22 cellular contexts compared by ENCODE assay signal in the genomic region with DNA sequence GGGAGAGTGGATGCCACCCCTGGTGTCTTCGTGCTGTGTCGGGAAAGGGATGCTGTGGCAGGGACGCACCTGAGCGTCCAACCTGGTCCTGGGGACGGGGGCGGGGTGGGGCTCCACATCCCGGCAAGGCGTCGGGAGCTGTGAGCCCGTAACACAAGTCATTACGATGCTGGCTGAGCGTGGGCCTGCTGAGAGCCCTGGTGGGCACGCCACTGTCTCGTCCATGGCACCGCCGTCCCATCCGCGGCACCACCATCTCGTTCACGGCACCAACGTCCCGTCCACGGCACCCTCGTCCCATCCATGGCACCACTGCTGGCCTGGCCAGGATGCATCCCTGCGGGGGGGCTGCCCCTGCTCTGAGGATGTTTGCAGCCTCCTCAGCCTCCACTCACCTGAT. TPM values are rescaled to one million over a fixed set of nuclear protein-coding genes. Genes with fewer than 3 reads are reported as not detected.
DNase-seq lines count a peak whose midpoint lies in the region; ATAC-seq, FAIRE-seq and TF ChIP-seq lines count a peak whose summit lies in the region.
"Had no signal": no experiment of that assay in that cellular context is flagged by ENCODE, and none has a peak within 500 bp of the region (broad histone marks: within the 10 kb centered on the region; RNA-seq: fewer than 3 reads in every experiment).

No MANE protein-coding gene starts in this region.

- ATAC-seq in IMR-90 (ENCODE audit: low read depth) (no peak), sciatic nerve (no peak)
- ATAC-seq: HCT116 had no signal

- intact Hi-C loops in IMR-90 (cut with micrococcal nuclease) (no loop called here), sciatic nerve (cut with DNase I) (no loop called here)

- H2AFZ ChIP-seq in IMR-90 (replicated peaks; ENCODE audit: low read length, poor library complexity) (peak overlapping the region; percentile 67), hepatocyte (no peak overlapping the region), mesenchymal stem cell (ENCODE audit: low read depth, low read length) (no peak overlapping the region)

- no peaks in the 10 kb centered on the region for H3K9me3 ChIP-seq in IMR-90 (ENCODE audit: control insufficient read depth, insufficient read depth, low read length)
- H3K9me3 ChIP-seq in hepatocyte (ENCODE audit: low read depth) = no peaks in the 10 kb centered on the region
- no peaks in the 10 kb centered on the region for H3K9me3 ChIP-seq in mesenchymal stem cell (ENCODE audit: control insufficient read depth, low read length)

- no peak overlapping the region for H4K91ac ChIP-seq in IMR-90 (ENCODE audit: insufficient read depth, low read depth, low read length)
- peak overlapping the region; percentile 27 for H4K91ac ChIP-seq in mesenchymal stem cell (ENCODE audit: low read length)

- H3K23ac ChIP-seq in IMR-90 (ENCODE audit: low read depth, low read length) (no peak overlapping the region), mesenchymal stem cell (ENCODE audit: low read length in 2 of 2) (no peak overlapping the region)

- H3K79me1 ChIP-seq in IMR-90 (ENCODE audit: low read depth in 1 of 2, low read length in 2 of 2) = no peaks in the 10 kb centered on the region
- H3K79me1 ChIP-seq in mesenchymal stem cell (replicated peaks; ENCODE audit: low read length, poor library complexity, severe bottlenecking) = no peaks in the 10 kb centered on the region

- H3K4me3 ChIP-seq in IMR-90 (ENCODE audit: insufficient read depth, low read depth, low read length) = no peak overlapping the region
- no peak overlapping the region for H3K4me3 ChIP-seq in hepatocyte
- no peak overlapping the region for H3K4me3 ChIP-seq in mesenchymal stem cell (ENCODE audit: insufficient read depth in 1 of 2, low read depth in 1 of 2, low read length in 2 of 2)

- no peak overlapping the region for H2BK20ac ChIP-seq in IMR-90 (ENCODE audit: low read depth, low read length)

- H2BK5ac ChIP-seq in IMR-90 (ENCODE audit: low read depth, low read length, poor library complexity, severe bottlenecking) (no peak overlapping the region), mesenchymal stem cell (ENCODE audit: low read depth, low read length, poor library complexity, severe bottlenecking) (no peak overlapping the region)

- no peaks in the 10 kb centered on the region for H3K4me1 Mint-ChIP-seq in osteocyte (ENCODE audit: unreplicated experiment)
- H3K4me1 Mint-ChIP-seq: CD14-positive monocyte had no signal

- H3K14ac ChIP-seq in IMR-90 (replicated peaks; ENCODE audit: low read depth, low read length) = no peak overlapping the region
- H3K14ac ChIP-seq in mesenchymal stem cell (ENCODE audit: low read length in 2 of 2) = no peak overlapping the region

- CTCF ChIA-PET in IMR-90 (lab: Yijun Ruan, JAX) = no interaction called here

- H4K8ac ChIP-seq in IMR-90 (ENCODE audit: low read depth in 2 of 2, low read length in 2 of 2) (no peak overlapping the region), mesenchymal stem cell (ENCODE audit: low read length) (no peak overlapping the region)

- H3K56ac ChIP-seq in IMR-90 (ENCODE audit: extremely low read depth, insufficient read depth, low read length) = no peak overlapping the region

- no peaks in the 10 kb centered on the region for H3K36me3 Mint-ChIP-seq in osteocyte (ENCODE audit: unreplicated experiment)
- H3K36me3 Mint-ChIP-seq: CD14-positive monocyte; CD8-positive, alpha-beta memory T cell had no signal

- H3K4me2 ChIP-seq in IMR-90 (ENCODE audit: low read depth, low read length) = no peak overlapping the region
- H3K4me2 ChIP-seq in hepatocyte = no peak overlapping the region
- H3K4me2 ChIP-seq in mesenchymal stem cell (ENCODE audit: low read length, poor library complexity, severe bottlenecking) = no peak overlapping the region

- H3K9me3 Mint-ChIP-seq in osteocyte (ENCODE audit: unreplicated experiment) = no peaks in the 10 kb centered on the region
- H3K9me3 Mint-ChIP-seq: CD4-positive, alpha-beta T cell; CD8-positive, alpha-beta memory T cell had no signal

- H3K27ac ChIP-seq in IMR-90 (ENCODE audit: insufficient read depth, low read length) (no peak overlapping the region), hepatocyte (peak overlapping the region; percentile 67), mesenchymal stem cell (ENCODE audit: low read length, poor library complexity, severe bottlenecking) (no peak overlapping the region)

- no peak overlapping the region for H3K9ac ChIP-seq in IMR-90 (ENCODE audit: low read depth, low read length)
- no peak overlapping the region for H3K9ac ChIP-seq in mesenchymal stem cell (ENCODE audit: low read length)

- H2BK120ac ChIP-seq in IMR-90 (ENCODE audit: low read depth, low read length) (no peak overlapping the region), mesenchymal stem cell (ENCODE audit: low read depth, low read length) (no peak overlapping the region)

- TF ChIP-seq CTCF in IMR-90 (conservative IDR thresholded peaks at IDR 0.05; ENCODE audit: low read depth, low read length) (no peak), hepatocyte (IDR thresholded peaks at IDR 0.05; ENCODE audit: poor library complexity) (no peak), osteocyte (IDR thresholded peaks at IDR 0.05) (no peak)

- dilution Hi-C loops in IMR-90 (cut with HindIII; ENCODE audit: low sequenced_read_pairs, unreplicated experiment) = no loop called here

- H4K20me1 ChIP-seq in IMR-90 (ENCODE audit: insufficient read depth, low read length) (no peaks in the 10 kb centered on the region), hepatocyte (ENCODE audit: insufficient read depth, poor library complexity, severe bottlenecking) (no peaks in the 10 kb centered on the region)

- H2AK5ac ChIP-seq in IMR-90 (ENCODE audit: low read depth, low read length) (no peak overlapping the region), mesenchymal stem cell (ENCODE audit: low read length, severe bottlenecking) (no peak overlapping the region)

- 93% methylated on average over 23 of the region's 25 CpGs; no CpG with 5 or more reads in 1 of the 2 experiments for WGBS in IMR-90 (ENCODE audit: extremely low coverage in 2 of 2, insufficient read length in 1 of 2), 2 experiments
- WGBS in hepatocyte (ENCODE audit: low lambda C conversion rate, missing lambda C conversion rate) = 90% methylated on average over 25 of the region's 25 CpGs
- WGBS in mesenchymal stem cell = 87% methylated on average over 25 of the region's 25 CpGs

- TF ChIP-seq POLR2A in IMR-90 (IDR thresholded peaks at IDR 0.05; ENCODE audit: low read depth, low read length) (no peak), H54 (IDR thresholded peaks at IDR 0.05; ENCODE audit: low read depth, low read length) (no peak)

- H2BK12ac ChIP-seq in mesenchymal stem cell (ENCODE audit: low read length in 2 of 2) = no peak overlapping the region

- no peak overlapping the region for H4K5ac ChIP-seq in IMR-90 (ENCODE audit: low read depth, low read length)

- H2BK15ac ChIP-seq in IMR-90 (ENCODE audit: low read depth, low read length) (no peak overlapping the region), mesenchymal stem cell (ENCODE audit: low read depth, poor library complexity, severe bottlenecking) (no peak overlapping the region)

- no peak overlapping the region for H3K18ac ChIP-seq in IMR-90 (ENCODE audit: low read depth, low read length)
- no peak overlapping the region for H3K18ac ChIP-seq in mesenchymal stem cell (ENCODE audit: low read depth in 1 of 2, low read length in 2 of 2)

- H3K27me3 ChIP-seq in IMR-90 (ENCODE audit: control insufficient read depth, insufficient read depth, low read length) (peaks cover 30% of the 10 kb centered on the region), hepatocyte (no peaks in the 10 kb centered on the region), mesenchymal stem cell (ENCODE audit: control insufficient read depth in 1 of 2, insufficient read depth in 1 of 2, low read length in 2 of 2) (peaks cover 0 to 62% of the 10 kb centered on the region in 2 experiments)

- DNase-seq in IMR-90 = no peak
- no peak for DNase-seq in hepatocyte (ENCODE audit: low spot score)
- no peak for DNase-seq in mesenchymal stem cell
- no peak for DNase-seq in activated CD8-positive, alpha-beta memory T cell treated with anti-CD3 and anti-CD28 coated beads, Interleukin-2, amount 50 U/mL, for 4 hours
- no peak for DNase-seq in sciatic nerve (ENCODE audit: low spot score)
- no peak for DNase-seq in osteocyte (ENCODE audit: extremely low spot score, unreplicated experiment)
- no peak for DNase-seq in H54 (ENCODE audit: insufficient read length, low spot score)
- DNase-seq: CD8-positive, alpha-beta memory T cell; DMS 273 treated with DMSO at 0.1 percent for 48 hours; EL; GDM1; GOT3; H9 had no signal

- H3K4me3 Mint-ChIP-seq in osteocyte (ENCODE audit: unreplicated experiment) = no peak overlapping the region
- H3K4me3 Mint-ChIP-seq: CD14-positive monocyte; CD4-positive, alpha-beta T cell; CD8-positive, alpha-beta memory T cell; H9 had no signal

- no peaks in the 10 kb centered on the region for H3K9me2 ChIP-seq in hepatocyte (replicated peaks; ENCODE audit: insufficient read depth)

- H3K36me3 ChIP-seq in IMR-90 (ENCODE audit: control insufficient read depth, insufficient read depth, low read length) (no peaks in the 10 kb centered on the region), hepatocyte (replicated peaks; ENCODE audit: insufficient read depth, low read depth) (no peaks in the 10 kb centered on the region), mesenchymal stem cell (ENCODE audit: control insufficient read depth in 1 of 2, insufficient read depth in 2 of 2, low read depth in 1 of 2, low read length in 2 of 2) (peaks cover 0 to 4% of the 10 kb centered on the region in 2 experiments)

- TF ChIP-seq RAD21 in IMR-90 (IDR thresholded peaks at IDR 0.05; ENCODE audit: low read length) = no peak

- FAIRE-seq in H54 (lab: Jason Lieb, UNC) = no peak
- FAIRE-seq: D721Med, GM12891, GM18507 had no signal

- H3K9me1 ChIP-seq in IMR-90 (ENCODE audit: insufficient read depth, low read length) = no peaks in the 10 kb centered on the region; the same call in 1 of the 2 replicates

- no TSS peak for BruUV-seq in IMR-90 (replicated peaks; lab: Mats Ljungman, UMichigan)

- H2AK9ac ChIP-seq in IMR-90 (replicated peaks; ENCODE audit: low read depth, low read length, poor library complexity) = no peak overlapping the region

- no peaks in the 10 kb centered on the region for H3K79me2 ChIP-seq in hepatocyte

- H3K4ac ChIP-seq in IMR-90 (ENCODE audit: low read depth, low read length) = no peak overlapping the region
- no peak overlapping the region for H3K4ac ChIP-seq in mesenchymal stem cell (ENCODE audit: low read depth in 1 of 2, low read length in 2 of 2)

- H3K27me3 Mint-ChIP-seq in osteocyte (ENCODE audit: unreplicated experiment) = peaks cover 4% of the 10 kb centered on the region

- POLR2A ChIA-PET in IMR-90 (lab: Charles Lee; ENCODE audit: unreplicated experiment) = no interaction called here

- H3K4me1 ChIP-seq in IMR-90 (ENCODE audit: control insufficient read depth, insufficient read depth, low read length) (peaks cover 4% of the 10 kb centered on the region; the same call in 1 of the 2 replicates), hepatocyte (ENCODE audit: insufficient read depth) (peaks cover 7% of the 10 kb centered on the region), mesenchymal stem cell (ENCODE audit: control insufficient read depth, insufficient read depth, low read depth, low read length) (peaks cover 10% of the 10 kb centered on the region)

- no peak overlapping the region for H3K27ac Mint-ChIP-seq in osteocyte (ENCODE audit: unreplicated experiment)
- H3K27ac Mint-ChIP-seq: CD14-positive monocyte; CD4-positive, alpha-beta T cell; CD8-positive, alpha-beta memory T cell had no signal

- in situ Hi-C loops in IMR-90 (cut with MboI; ENCODE audit: low sequenced_read_pairs) = loop anchor here (25.0 kb wide), 1 partner anchor 388 kb away; no protein-coding TSS in a partner anchor

RNA-seq across cellular contexts. Expression of gene GNG13, which starts 24.1 kb away (rescaled TPM):
- total RNA-seq in IMR-90 (2012; rRNA removed) (not detected in 2 replicates), hepatocyte (not detected in 2 replicates), sciatic nerve (not detected), osteocyte (not detected in 2 replicates)
- polyA plus RNA-seq in IMR-90 (2012; rRNA removed) (not detected in 2 replicates), hepatocyte (not detected in 2 replicates)
- polyA plus RNA-seq in IMR-90 (2012; cell fraction: cytosol; rRNA removed) = not detected in 2 replicates
- not detected in 2 replicates for polyA plus RNA-seq in IMR-90 (2012; cell fraction: nucleus; rRNA removed; ENCODE audit: low replicate concordance)
- polyA plus RNA-seq in mesenchymal stem cell (2013, experiment 1 of 2) = not detected
- polyA plus RNA-seq in mesenchymal stem cell (2013, experiment 2 of 2) = not detected
- total RNA-seq: A172; A673; CD4-positive, alpha-beta T cell; CD8-positive, alpha-beta memory T cell; H9 had no signal
- polyA plus RNA-seq: BJ; CD14-positive monocyte; CD8-positive, alpha-beta memory T cell had no signal

RNA-seq across cellular contexts. Expression of gene CHTF18, which starts 36.2 kb away (rescaled TPM):
- total RNA-seq in IMR-90 (2012; rRNA removed) (3.1 and 3.2 TPM in 2 replicates), hepatocyte (5.1 and 9.7 TPM in 2 replicates), sciatic nerve (18.9 TPM), osteocyte (19.3 and 25.4 TPM in 2 replicates)
- polyA plus RNA-seq in IMR-90 (2012; rRNA removed) (21.4 and 28.1 TPM in 2 replicates), hepatocyte (18.1 and 21.6 TPM in 2 replicates)
- 4.1 and 7.9 TPM in 2 replicates for polyA plus RNA-seq in IMR-90 (2012; cell fraction: cytosol; rRNA removed)
- 128 and 294 TPM in 2 replicates for polyA plus RNA-seq in IMR-90 (2012; cell fraction: nucleus; rRNA removed; ENCODE audit: low replicate concordance)
- polyA plus RNA-seq in mesenchymal stem cell (2013, experiment 1 of 2) = 6.2 TPM
- polyA plus RNA-seq in mesenchymal stem cell (2013, experiment 2 of 2) = 6.0 TPM

RNA-seq across cellular contexts. Expression of gene RPUSD1, which starts 36.4 kb away (rescaled TPM):
- total RNA-seq in IMR-90 (2012; rRNA removed) = 11.7 and 13.1 TPM in 2 replicates
- polyA plus RNA-seq in IMR-90 (2012; rRNA removed) = 32.3 and 43.3 TPM in 2 replicates
- 23.5 and 39.1 TPM in 2 replicates for polyA plus RNA-seq in IMR-90 (2012; cell fraction: cytosol; rRNA removed)
- polyA plus RNA-seq in IMR-90 (2012; cell fraction: nucleus; rRNA removed; ENCODE audit: low replicate concordance) = 38.5 and 127 TPM in 2 replicates
- 25.2 and 27.6 TPM in 2 replicates for total RNA-seq in hepatocyte
- 34.5 and 37.8 TPM in 2 replicates for polyA plus RNA-seq in hepatocyte
- 20.2 TPM for polyA plus RNA-seq in mesenchymal stem cell (2013, experiment 1 of 2)
- 20.1 TPM for polyA plus RNA-seq in mesenchymal stem cell (2013, experiment 2 of 2)
- total RNA-seq in sciatic nerve = 11.4 TPM
- total RNA-seq in osteocyte = 20.8 and 24.3 TPM in 2 replicates
